10 cellular contexts compared by ENCODE assay signal in the genomic region with DNA sequence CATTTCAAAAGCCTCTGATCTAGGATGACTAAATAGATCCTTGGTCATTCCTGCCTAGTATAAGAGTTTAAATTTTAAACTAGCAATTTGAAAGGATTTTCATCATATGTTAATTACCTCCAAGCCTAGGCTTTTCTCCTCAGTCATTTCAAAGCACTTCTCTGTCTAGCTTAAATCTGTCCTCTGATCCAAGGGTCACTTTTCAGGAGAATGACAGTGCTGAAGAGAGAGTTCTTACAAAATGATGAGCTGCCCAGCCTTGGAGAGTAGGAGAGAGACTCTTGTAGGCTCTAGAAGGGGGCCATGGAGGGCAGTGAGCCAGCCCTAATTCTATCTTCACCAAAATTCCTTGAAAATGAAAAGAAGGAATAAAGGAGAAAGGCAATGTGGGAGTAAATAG. TPM values are rescaled to one million over a fixed set of nuclear protein-coding genes. Genes with fewer than 3 reads are reported as not detected.
A peak's percentile ranks its signal among the peaks of the same experiment; 100 is the strongest.
DNase-seq lines count a peak whose midpoint lies in the region; ATAC-seq and TF ChIP-seq lines count a peak whose summit lies in the region.
"Had no signal": no experiment of that assay in that cellular context is flagged by ENCODE, and none has a peak within 500 bp of the region (broad histone marks: within the 10 kb centered on the region; RNA-seq: fewer than 3 reads in every experiment).

No MANE protein-coding gene starts in this region.

- H3K27me3 ChIP-seq in stomach, result no peaks in the 10 kb centered on the region
- H3K27me3 ChIP-seq: SJSA1 had no signal

- H3K4me1 ChIP-seq in stomach, result peaks cover 0 to 19% (median 12%) of the 10 kb centered on the region in 4 donors

- intact Hi-C loops in stomach (cut with DNase I; ENCODE audit: low total_unique reads), result no loop called here

- H3K36me3 ChIP-seq in stomach, result peaks cover 0 to 26% (median 18%) of the 10 kb centered on the region in 4 donors

- TF ChIP-seq CTCF in epithelial cell of proximal tubule (conservative IDR thresholded peaks at IDR 0.05; ENCODE audit: low read depth, low read length) (no peak), stomach (IDR thresholded peaks at IDR 0.05) (no peak)

- ATAC-seq in GM21360 (IDR thresholded peaks at IDR 0.05; ENCODE audit: unreplicated experiment) (peak; percentile 20), HG03175 (IDR thresholded peaks at IDR 0.05; ENCODE audit: unreplicated experiment) (peak; percentile 20), HG03196 (IDR thresholded peaks at IDR 0.05; ENCODE audit: unreplicated experiment) (no peak)
- ATAC-seq: left colon; stimulated activated naive CD8-positive, alpha-beta T cell treated with anti-CD3 and anti-CD28 coated beads, Interleukin-15, amount 100 ng/mL, for 72 hours had no signal

- H3K4me3 ChIP-seq in epithelial cell of proximal tubule (ENCODE audit: low read depth, low read length) (no peak overlapping the region), stomach (no peak overlapping the region)
- H3K4me3 ChIP-seq: SJSA1 had no signal

- no peaks in the 10 kb centered on the region for H3K9me3 ChIP-seq in stomach
- H3K9me3 ChIP-seq: SJSA1 had no signal

- peak; percentile 19 for DNase-seq in epithelial cell of proximal tubule (ENCODE audit: low read depth)
- no peak for DNase-seq in stomach
- no peak for DNase-seq in NCI-H2171 treated with DMSO at 0.1 percent for 48 hours (lab: John Stamatoyannopoulos, UW)
- no peak for DNase-seq in T1000 (lab: John Stamatoyannopoulos, UW)
- DNase-seq: left colon; stimulated activated naive CD8-positive, alpha-beta T cell treated with anti-CD3 and anti-CD28 coated beads, Interleukin-15, amount 100 ng/mL, for 72 hours had no signal

- TF ChIP-seq EP300 in stomach (IDR thresholded peaks at IDR 0.05), result no peak

- H3K27ac ChIP-seq in stomach, result peak overlapping the region in 3 of 5 donors; percentile 17 to 30 (median 21)
- H3K27ac ChIP-seq: SJSA1 had no signal

- no peak for TF ChIP-seq POLR2A in stomach (IDR thresholded peaks at IDR 0.05)

RNA-seq across cellular contexts. Expression of a gene that starts 25.0 kb away (rescaled TPM):
- total RNA-seq in epithelial cell of proximal tubule (9.7 and 10.8 TPM in 2 replicates), stomach (10 to 100 TPM in 3 of 5 donors, 1 to 10 TPM in 2; 4.6 to 72.9 (median 20.9) TPM)
- 1 to 10 TPM; 1.5 to 4.9 (median 2.2) TPM for polyA plus RNA-seq in stomach

RNA-seq across cellular contexts. Expression of a gene that starts 46.5 kb away (rescaled TPM):
- 26.9 and 46.7 TPM in 2 replicates for total RNA-seq in epithelial cell of proximal tubule
- 10 to 100 TPM in 2 of 5 donors, 1 to 10 TPM in 2, not detected in 1; 2.6 to 11.9 (median 9.7) TPM for total RNA-seq in stomach
- polyA plus RNA-seq in stomach, result 10 to 100 TPM; 11.8 to 25.1 (median 23.7) TPM
